1 cellular context compared by ENCODE assay signal in genomic region chr11:33707831-33708230, GRCh38.
A peak's percentile ranks its signal among the peaks of the same experiment; 100 is the strongest.
TF ChIP-seq lines count a peak whose summit lies in the region.

No MANE protein-coding gene starts in this region.

TF ChIP-seq in HepG2, 621 proteins besides CTCF, POLR2A, EP300 and RAD21:
- TF ChIP-seq FOSL2 (CRISPR knock-in tag; IDR thresholded peaks at IDR 0.05) = peak; percentile 42; the same call in 1 of the 2 replicates
